1 cellular context compared by ENCODE assay signal in genomic region chr2:19611491-19612332, GRCh38.
TF ChIP-seq lines count a peak whose summit lies in the region.

No MANE protein-coding gene starts in this region.

TF ChIP-seq in HepG2, 621 proteins besides CTCF, POLR2A, EP300 and RAD21 (continued from another document and continues in another):
- TF ChIP-seq AKNA (CRISPR knock-in tag; IDR thresholded peaks at IDR 0.05; ENCODE audit: borderline replicate concordance) (no peak), SNAPC5 (CRISPR knock-in tag; IDR thresholded peaks at IDR 0.05; ENCODE audit: borderline replicate concordance) (no peak), NFKB2 (CRISPR knock-in tag; IDR thresholded peaks at IDR 0.05; ENCODE audit: borderline replicate concordance) (no peak), MAF1 (CRISPR knock-in tag; IDR thresholded peaks at IDR 0.05; ENCODE audit: borderline replicate concordance) (no peak), ZNF674 (CRISPR knock-in tag; IDR thresholded peaks at IDR 0.05; ENCODE audit: low read depth) (no peak), ZNF460 (CRISPR knock-in tag; IDR thresholded peaks at IDR 0.05; ENCODE audit: borderline replicate concordance) (no peak), ARID3A (IDR thresholded peaks at IDR 0.05; ENCODE audit: low read depth, low read length) (peak; percentile 76), ZNF563 (CRISPR knock-in tag; IDR thresholded peaks at IDR 0.05) (no peak), ATF7 (IDR thresholded peaks at IDR 0.05) (no peak), ATF7 (CRISPR knock-in tag; IDR thresholded peaks at IDR 0.05) (no peak), FOXK1 (CRISPR knock-in tag; IDR thresholded peaks at IDR 0.05; ENCODE audit: borderline replicate concordance, low read depth) (peak; percentile 29; the same call in 1 of the 2 replicates), ARNTL (CRISPR knock-in tag; IDR thresholded peaks at IDR 0.05) (no peak), RFX3 (CRISPR knock-in tag; IDR thresholded peaks at IDR 0.05) (peak; percentile 71), SRSF9 (IDR thresholded peaks at IDR 0.05; ENCODE audit: borderline replicate concordance, insufficient read depth, low read depth, low read length, poor library complexity, severe bottlenecking) (no peak), ZNF253 (CRISPR knock-in tag; IDR thresholded peaks at IDR 0.05; ENCODE audit: borderline replicate concordance) (no peak), ZNF749 (CRISPR knock-in tag; IDR thresholded peaks at IDR 0.05; ENCODE audit: borderline replicate concordance) (no peak), GATAD2A (CRISPR knock-in tag; IDR thresholded peaks at IDR 0.05) (no peak), NCOA5 (CRISPR knock-in tag; IDR thresholded peaks at IDR 0.05) (no peak), CEBPZ (IDR thresholded peaks at IDR 0.05; ENCODE audit: low read length) (no peak), NCOA1 (CRISPR knock-in tag; IDR thresholded peaks at IDR 0.05) (no peak), IRF9 (CRISPR knock-in tag; IDR thresholded peaks at IDR 0.05; ENCODE audit: borderline replicate concordance) (no peak), SMYD3 (CRISPR knock-in tag; IDR thresholded peaks at IDR 0.05) (no peak), RXRB (CRISPR knock-in tag; IDR thresholded peaks at IDR 0.05; ENCODE audit: borderline replicate concordance) (peak; percentile 43; the same call in 1 of the 2 replicates), KMT2B (CRISPR knock-in tag; IDR thresholded peaks at IDR 0.05) (no peak), GRHL1 (CRISPR knock-in tag; conservative IDR thresholded peaks at IDR 0.05) (no peak), ZNF407 (CRISPR knock-in tag; IDR thresholded peaks at IDR 0.05; ENCODE audit: not compliant biosample characterization) (no peak), ZNF598 (CRISPR knock-in tag; IDR thresholded peaks at IDR 0.05; ENCODE audit: borderline replicate concordance) (no peak), SMARCC2 (IDR thresholded peaks at IDR 0.05) (no peak), TRAFD1 (CRISPR knock-in tag; IDR thresholded peaks at IDR 0.05; ENCODE audit: borderline replicate concordance) (no peak), SAFB2 (CRISPR knock-in tag; IDR thresholded peaks at IDR 0.05; ENCODE audit: borderline replicate concordance, low read depth) (no peak), SOX6 (IDR thresholded peaks at IDR 0.05) (no peak), SOX6 (CRISPR knock-in tag; IDR thresholded peaks at IDR 0.05) (no peak), ZNF496 (CRISPR knock-in tag; IDR thresholded peaks at IDR 0.05; ENCODE audit: insufficient replicate concordance) (no peak), ZNF546 (CRISPR knock-in tag; conservative IDR thresholded peaks at IDR 0.05) (no peak), MAFF (IDR thresholded peaks at IDR 0.05; ENCODE audit: low read depth, low read length) (peak; percentile 36; the same call in 1 of the 2 replicates), NFE2L2 (IDR thresholded peaks at IDR 0.05; ENCODE audit: low read length) (peak; percentile 73), TEAD2 (CRISPR knock-in tag; IDR thresholded peaks at IDR 0.05) (no peak), ARNT2 (CRISPR knock-in tag; IDR thresholded peaks at IDR 0.05; ENCODE audit: low read depth) (no peak), HNRNPH1 (optimal IDR thresholded peaks at IDR 0.05; ENCODE audit: low read depth, low read length) (no peak)
